ENCODE assay signal across 25 cellular contexts in the genomic region with DNA sequence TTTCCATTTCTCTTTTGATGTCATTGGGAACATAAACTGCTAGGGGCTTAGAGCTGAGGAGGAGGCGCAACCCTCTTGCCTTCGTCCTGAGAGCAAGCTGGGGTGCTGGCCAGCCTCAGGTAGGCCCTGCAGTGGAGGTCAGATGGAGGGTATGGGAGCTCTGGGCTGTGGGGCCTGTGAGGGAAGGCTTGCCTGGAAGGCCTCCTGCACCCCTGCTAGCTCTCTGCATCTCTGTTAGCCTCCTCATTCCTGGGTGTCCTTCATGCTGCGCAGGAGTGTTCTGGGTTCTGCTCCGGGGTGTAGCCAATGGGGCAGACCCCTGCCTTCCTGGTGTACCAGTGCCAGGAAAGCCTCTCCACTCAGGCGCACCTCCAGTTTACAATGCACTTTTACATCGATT. TPM values are rescaled to one million over a fixed set of nuclear protein-coding genes. Genes with fewer than 3 reads are reported as not detected.
"Had no signal": no experiment of that assay in that cellular context is flagged by ENCODE, and none has a peak within 500 bp of the region (broad histone marks: within the 10 kb centered on the region; RNA-seq: fewer than 3 reads in every experiment).

No MANE protein-coding gene starts in this region.

- H3K36me3 ChIP-seq: gastrocnemius medialis, left ventricle myocardium inferior, spleen, uterus had no signal

- H3K4me1 ChIP-seq: gastrocnemius medialis, left ventricle myocardium inferior, spleen, testis, uterus had no signal

- DNase-seq: activated CD4-positive, alpha-beta T cell treated with anti-CD3 and anti-CD28 coated beads for 4 hours; activated CD4-positive, alpha-beta T cell treated with anti-CD3 and anti-CD28 coated beads, Interleukin-2, amount 50 U/mL, for 4 hours; activated naive CD4-positive, alpha-beta T cell; activated T-cell treated with anti-CD3 and anti-CD28 coated beads, Interleukin-2, amount 50 U/mL, for 72 hours; anterior cingulate cortex; dermis blood vessel endothelial cell; effector CD8-positive, alpha-beta T cell; gastrocnemius medialis; glutamatergic neuron; islet precursor cell; left ventricle myocardium inferior; nucleus accumbens; right cardiac atrium; spleen; stimulated activated CD4-positive, alpha-beta T cell treated with anti-CD3 and anti-CD28 coated beads, Interleukin-2, amount 100 ng/mL, for 48 hours; stimulated activated naive CD8-positive, alpha-beta T cell treated with anti-CD3 and anti-CD28 coated beads, Interleukin-15, Interleukin-2, amounts not matched to agents 100 U/mL and 50 U/mL, for 24 hours; testis; trophoblast cell; uterus had no signal

- H3K27me3 ChIP-seq: testis, uterus had no signal

- H3K4me3 ChIP-seq: gastrocnemius medialis, left ventricle myocardium inferior, spleen, testis, uterus had no signal

- H3K27ac ChIP-seq: epithelial cell of prostate, gastrocnemius medialis, left ventricle myocardium inferior, spleen, testis, uterus had no signal

- ATAC-seq: activated naive CD4-positive, alpha-beta T cell treated with anti-CD3 and anti-CD28 coated beads, Interleukin-2, amount 50 U/mL, for 72 hours; activated T-cell treated with anti-CD3 and anti-CD28 coated beads, Interleukin-2, amount 50 U/mL, for 72 hours; gastrocnemius medialis; right cardiac atrium; stimulated activated naive CD8-positive, alpha-beta T cell treated with anti-CD3 and anti-CD28 coated beads, Interleukin-15, Interleukin-2, amounts not matched to agents 100 U/mL and 50 U/mL, for 24 hours had no signal

- H3K9me3 ChIP-seq: gastrocnemius medialis, testis, uterus had no signal

RNA-seq across cellular contexts. Expression of a gene that starts 11.8 kb away (rescaled TPM):
- total RNA-seq: left ventricle myocardium inferior, right cardiac atrium had no signal

RNA-seq across cellular contexts. Expression of a gene that starts 17.7 kb away (rescaled TPM):
- total RNA-seq: activated naive CD4-positive, alpha-beta T cell treated with anti-CD3 and anti-CD28 coated beads, Interleukin-2, amount 50 U/mL, for 72 hours; activated T-cell treated with anti-CD3 and anti-CD28 coated beads, Interleukin-2, amount 50 U/mL, for 72 hours; bronchial epithelial cell; pulmonary artery endothelial cell; T-helper 1 cell treated with Interleukin-12 subunit alpha and Interleukin-12 subunit beta and Interleukin-4 antibody, amounts not matched to agents 30 ng/mL and 1 ng/mL, for 36 hours had no signal

RNA-seq across cellular contexts. Expression of a gene that starts 36.1 kb away (rescaled TPM):
- total RNA-seq: activated naive CD4-positive, alpha-beta T cell treated with anti-CD3 and anti-CD28 coated beads, Interleukin-2, amount 50 U/mL, for 72 hours; activated T-cell treated with anti-CD3 and anti-CD28 coated beads, Interleukin-2, amount 50 U/mL, for 72 hours; bronchial epithelial cell; dermis blood vessel endothelial cell; lung microvascular endothelial cell; pulmonary artery endothelial cell; right cardiac atrium; T-helper 1 cell treated with Interleukin-12 subunit alpha and Interleukin-12 subunit beta and Interleukin-4 antibody, amounts not matched to agents 30 ng/mL and 1 ng/mL, for 36 hours had no signal
